3 cellular contexts compared by ENCODE assay signal in genomic region chr1:212901290-212901689, GRCh38.
TF ChIP-seq lines count a peak whose summit lies in the region.

No MANE protein-coding gene starts in this region.

TF ChIP-seq in GM23338, 12 proteins besides CTCF, POLR2A, EP300 and RAD21 (continues in another document):
- no peak for TF ChIP-seq ZNF114 (CRISPR knock-in tag; IDR thresholded peaks at IDR 0.05)
- no peak for TF ChIP-seq JUNB (IDR thresholded peaks at IDR 0.05; ENCODE audit: unreplicated experiment)
- no peak for TF ChIP-seq STAT1 (IDR thresholded peaks at IDR 0.05; ENCODE audit: unreplicated experiment)
- no peak for TF ChIP-seq EZH2 (IDR thresholded peaks at IDR 0.05; ENCODE audit: low read depth, unreplicated experiment)
- no peak for TF ChIP-seq ZNF462 (CRISPR knock-in tag; IDR thresholded peaks at IDR 0.05)
- TF ChIP-seq EZH2phosphoT487 (IDR thresholded peaks at IDR 0.05; ENCODE audit: unreplicated experiment): no peak

TF ChIP-seq in HEK293T, 16 proteins besides CTCF, POLR2A, EP300 and RAD21:
- TF ChIP-seq FOXA1 (IDR thresholded peaks at IDR 0.05): no peak
- TF ChIP-seq ZNF384 (IDR thresholded peaks at IDR 0.05): no peak
- TF ChIP-seq LEF1 (IDR thresholded peaks at IDR 0.05; ENCODE audit: borderline replicate concordance): no peak
- TF ChIP-seq ARNT (IDR thresholded peaks at IDR 0.05): no peak
- TF ChIP-seq L3MBTL2 (conservative IDR thresholded peaks at IDR 0.05): 0 out of 2 replicates have a peak, but pooled peaks have one; percentile 7
- TF ChIP-seq FOXK2 (IDR thresholded peaks at IDR 0.05): no peak
- no peak for TF ChIP-seq FOXM1 (IDR thresholded peaks at IDR 0.05; ENCODE audit: borderline replicate concordance)
- no peak for TF ChIP-seq PKNOX1 (IDR thresholded peaks at IDR 0.05)

TF ChIP-seq in GM12878, 131 proteins besides CTCF, POLR2A, EP300 and RAD21:
- TF ChIP-seq CBX5 (IDR thresholded peaks at IDR 0.05; ENCODE audit: low read depth): peak; percentile 81
- TF ChIP-seq NKRF (conservative IDR thresholded peaks at IDR 0.05): no peak
- no peak for TF ChIP-seq SKIL (IDR thresholded peaks at IDR 0.05; ENCODE audit: low read depth, poor library complexity, severe bottlenecking)
- no peak for TF ChIP-seq HDAC6 (IDR thresholded peaks at IDR 0.05; ENCODE audit: unreplicated experiment)
TF ChIP-seq in GM12878: peak in this region for 1.
